In the genomic region with DNA sequence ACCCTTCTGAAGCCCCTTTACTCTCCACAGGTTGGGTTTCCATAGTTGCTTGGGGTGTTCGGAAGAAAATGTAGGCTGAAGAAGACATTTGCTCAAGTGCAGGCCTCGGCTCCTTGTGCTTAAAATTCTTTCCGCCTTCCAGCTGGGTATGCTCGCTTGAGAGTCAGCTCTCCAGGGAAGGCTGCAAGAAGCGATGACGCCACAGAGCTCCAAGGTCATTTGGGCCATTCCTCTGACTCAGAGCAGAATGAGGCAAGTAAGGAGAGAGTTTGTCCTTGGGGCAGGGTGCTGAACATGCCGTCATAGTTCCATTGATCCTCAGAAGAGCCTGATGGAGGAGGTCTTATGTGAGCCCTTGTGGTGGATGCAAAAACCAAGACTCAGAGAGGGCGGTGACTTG, we compare ENCODE assay signal across 22 cellular contexts. TPM values are rescaled to one million over a fixed set of nuclear protein-coding genes. Genes with fewer than 3 reads are reported as not detected.
DNase-seq lines count a peak whose midpoint lies in the region; ATAC-seq, FAIRE-seq and TF ChIP-seq lines count a peak whose summit lies in the region.
"Had no signal": no experiment of that assay in that cellular context is flagged by ENCODE, and none has a peak within 500 bp of the region (broad histone marks: within the 10 kb centered on the region; RNA-seq: fewer than 3 reads in every experiment).

No MANE protein-coding gene starts in this region.

- DNase-seq in HCEC 1CT (peak; percentile 24), astrocyte of the spinal cord (ENCODE audit: low read depth, low spot score) (peak; percentile 54), fibroblast of the conjunctiva (ENCODE audit: low read depth) (peak; percentile 34), skeletal muscle cell (ENCODE audit: low read depth) (peak; percentile 88), HUDEP-2 (lab: John Stamatoyannopoulos, UW; ENCODE audit: unreplicated experiment in 76 of 76) (no peak), GM12891 (ENCODE audit: insufficient read length, low spot score) (no peak)
- DNase-seq: activated naive CD4-positive, alpha-beta T cell treated with anti-CD3 and anti-CD28 coated beads, Interleukin-2, amount 50 U/mL, for 16 hours; activated T-cell treated with anti-CD3 and anti-CD28 coated beads, Interleukin-2, amount 50 U/mL, for 24 hours; DND-41; gastrocnemius medialis; H7; naive thymus-derived CD4-positive, alpha-beta T cell; NCI-H524; posterior cingulate gyrus; SK-N-SH; stimulated activated CD4-positive, alpha-beta T cell treated with anti-CD3 and anti-CD28 coated beads, Interleukin-2, amount 100 ng/mL, for 48 hours; stimulated activated naive CD8-positive, alpha-beta T cell treated with anti-CD3 and anti-CD28 coated beads, Interleukin-15, Interleukin-2, amounts not matched to agents 100 U/mL and 50 U/mL, for 24 hours; T-helper 9 cell had no signal

- no peak for FAIRE-seq in GM12891 (lab: Jason Lieb, UNC)
- FAIRE-seq: endometrium had no signal

- H3K4me3 ChIP-seq in astrocyte of the spinal cord (ENCODE audit: low read depth, low read length) (no peak overlapping the region), skeletal muscle cell (ENCODE audit: low read depth, low read length) (no peak overlapping the region)
- H3K4me3 ChIP-seq: gastrocnemius medialis, skin epidermis had no signal

- in situ Hi-C loops in astrocyte of the spinal cord (cut with HindIII; ENCODE audit: low sequenced_read_pairs), result no loop called here

- ATAC-seq in HG02840 (IDR thresholded peaks at IDR 0.05; ENCODE audit: low FRiP score, unreplicated experiment), result no peak
- ATAC-seq in HG02973 (IDR thresholded peaks at IDR 0.05; ENCODE audit: unreplicated experiment), result no peak
- ATAC-seq: gastrocnemius medialis; naive thymus-derived CD4-positive, alpha-beta T cell; stimulated activated naive CD8-positive, alpha-beta T cell treated with anti-CD3 and anti-CD28 coated beads, Interleukin-15, Interleukin-2, amounts not matched to agents 100 U/mL and 50 U/mL, for 24 hours had no signal

- no peak for TF ChIP-seq POLR2A in GM12891 (IDR thresholded peaks at IDR 0.05; ENCODE audit: low read depth, low read length)

- TF ChIP-seq CTCF in astrocyte of the spinal cord (IDR thresholded peaks at IDR 0.05; ENCODE audit: low read depth, low read length), result no peak

TF ChIP-seq in GM12891, 5 proteins besides CTCF, POLR2A, EP300 and RAD21:
- TF ChIP-seq POU2F2 (IDR thresholded peaks at IDR 0.05; ENCODE audit: low read depth, low read length) (no peak), SPI1 (IDR thresholded peaks at IDR 0.05; ENCODE audit: low read depth, low read length) (no peak), POLR2AphosphoS5 (IDR thresholded peaks at IDR 0.05; ENCODE audit: low read depth, low read length) (no peak), TAF1 (IDR thresholded peaks at IDR 0.05; ENCODE audit: low read depth, low read length) (no peak), PAX5 (IDR thresholded peaks at IDR 0.05; ENCODE audit: insufficient read depth, low read length, severe bottlenecking) (no peak)
TF ChIP-seq in GM12891: peak in this region for 0.

RNA-seq across cellular contexts. Expression of a gene that starts 27.4 kb away (rescaled TPM):
- polyA plus RNA-seq in GM12891 (2012; ENCODE audit: low read depth, missing spikeins), result 1.3 TPM

Comparison
In these comparisons a context has a peak if more than half of its experiments do, and no peak if none do; other contexts are left out.
1. DNase-seq: peak in HCEC 1CT (single experiment), astrocyte of the spinal cord (single experiment), fibroblast of the conjunctiva (single experiment) and skeletal muscle cell (single experiment); none in HUDEP-2 (0 of 76) and GM12891 (single experiment).